In genomic region chr3:126024049-126024854, GRCh38 we compare ENCODE assay signal across 15 cellular contexts. TPM values are rescaled to one million over a fixed set of nuclear protein-coding genes. Genes with fewer than 3 reads are reported as not detected.
DNase-seq lines count a peak whose midpoint lies in the region; ATAC-seq and TF ChIP-seq lines count a peak whose summit lies in the region.
"Had no signal": no experiment of that assay in that cellular context is flagged by ENCODE, and none has a peak within 500 bp of the region (broad histone marks: within the 10 kb centered on the region; RNA-seq: fewer than 3 reads in every experiment).

No MANE protein-coding gene starts in this region.

- intact Hi-C loops in esophagus muscularis mucosa (cut with DNase I), result no loop called here

- H3K9me3 ChIP-seq in esophagus muscularis mucosa, result peaks cover 0 to 8% (median 5%) of the 10 kb centered on the region in 4 donors
- peaks cover 6% of the 10 kb centered on the region for H3K9me3 ChIP-seq in Karpas-422 (ENCODE audit: low read length)

- H3K27me3 ChIP-seq in esophagus muscularis mucosa (no peaks in the 10 kb centered on the region), Karpas-422 (ENCODE audit: low read length) (no peaks in the 10 kb centered on the region)

- no peak for TF ChIP-seq CTCF in esophagus muscularis mucosa (IDR thresholded peaks at IDR 0.05)

- TF ChIP-seq EP300 in esophagus muscularis mucosa (IDR thresholded peaks at IDR 0.05), result no peak

- H3K4me2 ChIP-seq in Karpas-422 (ENCODE audit: low read depth, low read length, poor library complexity, severe bottlenecking), result no peak overlapping the region

- no peak overlapping the region for H2AFZ ChIP-seq in Karpas-422 (ENCODE audit: low read length)

- H3K79me2 ChIP-seq in Karpas-422 (ENCODE audit: low read length), result no peaks in the 10 kb centered on the region

- H3K9me2 ChIP-seq in Karpas-422 (replicated peaks; ENCODE audit: insufficient read depth, low read length), result no peaks in the 10 kb centered on the region

- H4K20me1 ChIP-seq in Karpas-422 (ENCODE audit: insufficient read depth, low read depth, low read length), result no peaks in the 10 kb centered on the region

- WGBS in esophagus muscularis mucosa, result 94% methylated on average over 9 of the region's 9 CpGs

- H3K4me3 ChIP-seq in esophagus muscularis mucosa, result no peak overlapping the region
- H3K4me3 ChIP-seq in Karpas-422 (ENCODE audit: low read length), result no peak overlapping the region

- H3K36me3 ChIP-seq in esophagus muscularis mucosa (peaks cover 8 to 84% (median 50%) of the 10 kb centered on the region in 4 donors), Karpas-422 (ENCODE audit: insufficient read depth, low read length) (no peaks in the 10 kb centered on the region)

- peak; percentile 33 for DNase-seq in activated CD8-positive, alpha-beta memory T cell treated with anti-CD3 and anti-CD28 coated beads for 24 hours
- DNase-seq in activated CD8-positive, alpha-beta memory T cell treated with anti-CD3 and anti-CD28 coated beads, Interleukin-2, amount 50 U/mL, for 4 hours, result no peak
- DNase-seq in G401 (ENCODE audit: low spot score) (peak; percentile 60), esophagus muscularis mucosa (ENCODE audit: extremely low spot score) (peak; percentile 75), Karpas-422 (no peak), NCI-H526 treated with DMSO at 0.1 percent for 48 hours (lab: John Stamatoyannopoulos, UW) (no peak)
- DNase-seq in stimulated activated CD8-positive, alpha-beta memory T cell treated with anti-CD3 and anti-CD28 coated beads, Interleukin-4, amount 100 ng/mL, for 48 hours, result peak; percentile 8
- DNase-seq: 8988T, DMS79 treated with DMSO at 0.1 percent for 48 hours, HCEC 1CT, NCI-H1105, NCI-H2081, NCI-H446 had no signal

- H3K9ac ChIP-seq in Karpas-422 (ENCODE audit: low read length), result no peak overlapping the region

- H3K27ac ChIP-seq in esophagus muscularis mucosa (replicated peaks in 1 of 4) (no peak overlapping the region), Karpas-422 (ENCODE audit: low read length) (no peak overlapping the region)

- no peaks in the 10 kb centered on the region for H3K4me1 ChIP-seq in esophagus muscularis mucosa
- H3K4me1 ChIP-seq in Karpas-422 (ENCODE audit: low read length), result no peaks in the 10 kb centered on the region

- no peak for TF ChIP-seq POLR2A in esophagus muscularis mucosa (IDR thresholded peaks at IDR 0.05; ENCODE audit: low read depth)

- in situ Hi-C loops in G401 (cut with HindIII; ENCODE audit: low sequenced_read_pairs), result no loop called here

- ATAC-seq in GM21529 (IDR thresholded peaks at IDR 0.05; ENCODE audit: unreplicated experiment), result no peak
- ATAC-seq: Panc1 had no signal

RNA-seq across cellular contexts. Expression of gene ROPN1B, which starts 55.3 kb away (rescaled TPM):
- not detected in 2 replicates for total RNA-seq in G401 (2014; rRNA removed; shearing (Covaris generic))
- under 1 TPM in 1 of 4 donors, not detected in 3; 0.52 TPM for total RNA-seq in esophagus muscularis mucosa
- total RNA-seq in Karpas-422 (2014; rRNA removed; shearing (Covaris generic); ENCODE audit: low replicate concordance), result not detected in 2 replicates

RNA-seq across cellular contexts. Expression of gene SLC41A3, which starts 59.7 kb away (rescaled TPM):
- 28.9 and 42.9 TPM in 2 replicates for total RNA-seq in G401 (2014; rRNA removed; shearing (Covaris generic))
- total RNA-seq in esophagus muscularis mucosa, result 10 to 100 TPM; 31.6 to 68.1 (median 38.9) TPM
- 26.9 and 45.0 TPM in 2 replicates for total RNA-seq in Karpas-422 (2014; rRNA removed; shearing (Covaris generic); ENCODE audit: low replicate concordance)

Comparison
In these comparisons a context has a peak if more than half of its experiments do, and no peak if none do; other contexts are left out.
1. DNase-seq: peak in activated CD8-positive, alpha-beta memory T cell treated with anti-CD3 and anti-CD28 coated beads for 24 hours (single experiment), G401 (single experiment), esophagus muscularis mucosa (single experiment) and stimulated activated CD8-positive, alpha-beta memory T cell treated with anti-CD3 and anti-CD28 coated beads, Interleukin-4, amount 100 ng/mL, for 48 hours (single experiment); none in activated CD8-positive, alpha-beta memory T cell treated with anti-CD3 and anti-CD28 coated beads, Interleukin-2, amount 50 U/mL, for 4 hours (single experiment), Karpas-422 (single experiment) and NCI-H526 treated with DMSO at 0.1 percent for 48 hours (single experiment).